10 cellular contexts compared by ENCODE assay signal in the genomic region with DNA sequence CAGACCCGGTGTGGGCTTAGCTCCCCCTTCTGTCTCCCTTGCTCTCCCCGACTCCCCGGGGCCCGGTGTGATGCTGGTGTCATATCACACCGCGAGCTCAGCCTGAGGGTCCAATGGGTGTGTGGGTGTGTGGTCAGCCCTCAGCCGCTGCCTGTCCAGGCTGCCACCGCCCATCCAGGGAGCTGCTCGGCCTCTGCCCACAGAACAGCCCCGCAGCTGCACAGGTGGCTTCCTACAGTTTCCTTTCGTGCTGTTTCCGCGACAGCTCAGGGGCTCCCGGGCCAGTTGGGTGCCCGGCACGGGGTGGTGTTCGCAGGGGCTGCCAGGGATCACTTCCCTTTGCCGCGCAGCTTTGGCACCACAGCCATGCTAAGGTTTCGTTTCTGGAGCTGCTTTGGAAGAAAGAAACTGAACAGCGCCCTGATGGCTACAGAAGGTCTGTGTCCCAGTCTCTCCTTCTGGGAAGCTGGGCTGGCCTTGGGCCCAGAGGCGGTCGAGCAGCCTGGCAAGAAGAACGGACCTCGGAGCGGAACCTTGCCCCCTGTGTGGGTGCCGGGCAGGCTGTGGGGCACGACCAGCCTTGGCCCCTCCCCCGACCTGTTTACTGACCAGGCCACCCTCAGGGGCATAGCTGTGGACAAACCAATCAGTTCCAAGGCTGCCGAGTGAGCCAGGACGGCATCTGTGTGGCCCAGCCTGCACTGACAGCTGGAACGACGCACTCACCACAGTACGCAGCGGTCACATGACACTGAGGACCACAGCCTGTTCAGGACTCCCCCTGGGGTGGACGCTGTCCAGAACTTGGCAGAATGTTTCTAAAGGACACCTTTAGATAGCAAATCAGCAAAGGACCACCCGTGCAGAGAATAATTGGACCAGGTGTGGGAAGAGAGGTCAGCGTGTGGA. TPM values are rescaled to one million over a fixed set of nuclear protein-coding genes. Genes with fewer than 3 reads are reported as not detected.
DNase-seq lines count a peak whose midpoint lies in the region; ATAC-seq and TF ChIP-seq lines count a peak whose summit lies in the region.
"Had no signal": no experiment of that assay in that cellular context is flagged by ENCODE, and none has a peak within 500 bp of the region (broad histone marks: within the 10 kb centered on the region; RNA-seq: fewer than 3 reads in every experiment).

No MANE protein-coding gene starts in this region.

- no peaks in the 10 kb centered on the region for H3K27me3 ChIP-seq in tibial artery

- H3K9me3 ChIP-seq in tibial artery, result no peaks in the 10 kb centered on the region

- peak overlapping the region; percentile 70 for H3K27ac Mint-ChIP-seq in activated CD4-positive, alpha-beta T cell treated with anti-CD3 and anti-CD28 coated beads, Interleukin-2, amount 10 ng/mL, durations not matched to agents 24 days and 14 days
- H3K27ac Mint-ChIP-seq in activated CD4-positive, alpha-beta T cell treated with anti-CD3 and anti-CD28 coated beads, Interleukin-2, amount 10 ng/mL, durations not matched to agents 7 days and 5 days, result no peak overlapping the region
- peak overlapping the region; percentile 50 for H3K27ac Mint-ChIP-seq in mesothelial cell of epicardium

- CTCF ChIA-PET in activated CD4-positive, alpha-beta T cell treated with anti-CD3 and anti-CD28 coated beads, Interleukin-2, amount 10 ng/mL, durations not matched to agents 7 days and 5 days (lab: Charles Lee), result interaction anchor here (0.7 to 1.5 kb wide), 6 partner anchors 16 to 112 kb away, joined by 3 to 5 read pairs (median 4); no protein-coding TSS in a partner anchor

- peaks cover 30% of the 10 kb centered on the region for H3K4me1 Mint-ChIP-seq in activated CD4-positive, alpha-beta T cell treated with anti-CD3 and anti-CD28 coated beads, Interleukin-2, amount 10 ng/mL, durations not matched to agents 24 days and 14 days
- H3K4me1 Mint-ChIP-seq in activated CD4-positive, alpha-beta T cell treated with anti-CD3 and anti-CD28 coated beads, Interleukin-2, amount 10 ng/mL, durations not matched to agents 7 days and 5 days, result peaks cover 31% of the 10 kb centered on the region
- peaks cover 19% of the 10 kb centered on the region for H3K4me1 Mint-ChIP-seq in mesothelial cell of epicardium

- peaks cover 37% of the 10 kb centered on the region for H3K36me3 Mint-ChIP-seq in activated CD4-positive, alpha-beta T cell treated with anti-CD3 and anti-CD28 coated beads, Interleukin-2, amount 10 ng/mL, durations not matched to agents 24 days and 14 days (ENCODE audit: low read depth)
- H3K36me3 Mint-ChIP-seq in activated CD4-positive, alpha-beta T cell treated with anti-CD3 and anti-CD28 coated beads, Interleukin-2, amount 10 ng/mL, durations not matched to agents 7 days and 5 days (ENCODE audit: low read depth), result peaks cover 17% of the 10 kb centered on the region
- H3K36me3 Mint-ChIP-seq in mesothelial cell of epicardium, result peaks cover 3% of the 10 kb centered on the region

- DNase-seq in activated CD4-positive, alpha-beta T cell treated with anti-CD3 and anti-CD28 coated beads, Interleukin-2, amount 10 ng/mL, durations not matched to agents 24 days and 14 days, result peak; percentile 60
- DNase-seq in activated CD4-positive, alpha-beta T cell treated with anti-CD3 and anti-CD28 coated beads, Interleukin-2, amount 10 ng/mL, durations not matched to agents 7 days and 5 days, result no peak
- DNase-seq in caudate nucleus (lab: John Stamatoyannopoulos, UW) (peak in 25 of 61 donors; percentile 22 to 78 (median 48)), mesothelial cell of epicardium (ENCODE audit: low spot score in 2 of 2, unreplicated experiment in 2 of 2) (no peak), tibial artery (peak; percentile 54 to 81), GDM1 (lab: John Stamatoyannopoulos, UW) (no peak)

- no peaks in the 10 kb centered on the region for H3K9me3 Mint-ChIP-seq in activated CD4-positive, alpha-beta T cell treated with anti-CD3 and anti-CD28 coated beads, Interleukin-2, amount 10 ng/mL, durations not matched to agents 24 days and 14 days
- H3K9me3 Mint-ChIP-seq in activated CD4-positive, alpha-beta T cell treated with anti-CD3 and anti-CD28 coated beads, Interleukin-2, amount 10 ng/mL, durations not matched to agents 7 days and 5 days, result no peaks in the 10 kb centered on the region
- no peaks in the 10 kb centered on the region for H3K9me3 Mint-ChIP-seq in mesothelial cell of epicardium

- peaks cover 17 to 26% (median 25%) of the 10 kb centered on the region in 3 donors for H3K36me3 ChIP-seq in tibial artery

- H3K27me3 Mint-ChIP-seq in activated CD4-positive, alpha-beta T cell treated with anti-CD3 and anti-CD28 coated beads, Interleukin-2, amount 10 ng/mL, durations not matched to agents 24 days and 14 days, result no peaks in the 10 kb centered on the region
- H3K27me3 Mint-ChIP-seq in activated CD4-positive, alpha-beta T cell treated with anti-CD3 and anti-CD28 coated beads, Interleukin-2, amount 10 ng/mL, durations not matched to agents 7 days and 5 days, result no peaks in the 10 kb centered on the region
- H3K27me3 Mint-ChIP-seq in mesothelial cell of epicardium (ENCODE audit: low read depth), result peaks cover 9% of the 10 kb centered on the region

- H3K27ac ChIP-seq in caudate nucleus (ENCODE audit: low read depth, low read length) (peak overlapping the region; percentile 90), tibial artery (peak overlapping the region; percentile 88 to 89)
- H3K27ac ChIP-seq: C4-2B had no signal

- peak overlapping the region in 1 of 2 donors; percentile 27 for H3K4me3 ChIP-seq in tibial artery

- no peak for ATAC-seq in HG03432 (IDR thresholded peaks at IDR 0.05; ENCODE audit: unreplicated experiment)
- ATAC-seq in GM19452 (IDR thresholded peaks at IDR 0.05; ENCODE audit: unreplicated experiment), result no peak

- intact Hi-C loops in activated CD4-positive, alpha-beta T cell treated with anti-CD3 and anti-CD28 coated beads, Interleukin-2, amount 10 ng/mL, durations not matched to agents 24 days and 14 days (cut with micrococcal nuclease), result no loop called here
- intact Hi-C loops in tibial artery (cut with DNase I; ENCODE audit: low total_unique reads), result loop anchor here (10.0 kb wide), 1 partner anchor 337 kb away; the partner anchor contains the start of gene PLXNB2

- POLR2A ChIA-PET in activated CD4-positive, alpha-beta T cell treated with anti-CD3 and anti-CD28 coated beads, Interleukin-2, amount 10 ng/mL, durations not matched to agents 7 days and 5 days (lab: Charles Lee), result no interaction called here

- H3K4me1 ChIP-seq in tibial artery, result peaks cover 7 to 75% (median 57%) of the 10 kb centered on the region in 4 donors

- peak overlapping the region; percentile 21 for H3K4me3 Mint-ChIP-seq in activated CD4-positive, alpha-beta T cell treated with anti-CD3 and anti-CD28 coated beads, Interleukin-2, amount 10 ng/mL, durations not matched to agents 24 days and 14 days
- no peak overlapping the region for H3K4me3 Mint-ChIP-seq in activated CD4-positive, alpha-beta T cell treated with anti-CD3 and anti-CD28 coated beads, Interleukin-2, amount 10 ng/mL, durations not matched to agents 7 days and 5 days
- no peak overlapping the region for H3K4me3 Mint-ChIP-seq in mesothelial cell of epicardium

- TF ChIP-seq CTCF in mesothelial cell of epicardium (IDR thresholded peaks at IDR 0.05; ENCODE audit: unreplicated experiment), result no peak
- TF ChIP-seq CTCF in tibial artery (IDR thresholded peaks at IDR 0.05), result no peak

RNA-seq across cellular contexts. Expression of gene PIM3, which starts 7.0 kb away (rescaled TPM):
- 302 and 304 TPM in 2 replicates for total RNA-seq in activated CD4-positive, alpha-beta T cell treated with anti-CD3 and anti-CD28 coated beads, Interleukin-2, amount 10 ng/mL, durations not matched to agents 24 days and 14 days
- 10 to 100 TPM; 39.7 to 44.7 TPM for total RNA-seq in activated CD4-positive, alpha-beta T cell treated with anti-CD3 and anti-CD28 coated beads, Interleukin-2, amount 10 ng/mL, durations not matched to agents 7 days and 5 days
- 57.5 to 62.5 TPM (median 59.8 TPM) in 3 replicates for total RNA-seq in mesothelial cell of epicardium

RNA-seq across cellular contexts. Expression of gene IL17REL, which starts 45.0 kb away (rescaled TPM):
- total RNA-seq in activated CD4-positive, alpha-beta T cell treated with anti-CD3 and anti-CD28 coated beads, Interleukin-2, amount 10 ng/mL, durations not matched to agents 24 days and 14 days, result 0.09 and 0.14 TPM in 2 replicates
- not detected for total RNA-seq in activated CD4-positive, alpha-beta T cell treated with anti-CD3 and anti-CD28 coated beads, Interleukin-2, amount 10 ng/mL, durations not matched to agents 7 days and 5 days
- total RNA-seq in mesothelial cell of epicardium, result 0.29 to 0.31 TPM (median 0.31 TPM) in 3 replicates
- total RNA-seq: RPMI7951 had no signal

RNA-seq across cellular contexts. Expression of gene CRELD2, which starts 49.2 kb away (rescaled TPM):
- total RNA-seq in activated CD4-positive, alpha-beta T cell treated with anti-CD3 and anti-CD28 coated beads, Interleukin-2, amount 10 ng/mL, durations not matched to agents 24 days and 14 days, result 46.8 and 47.4 TPM in 2 replicates
- 10 to 100 TPM; 42.4 to 47.9 TPM for total RNA-seq in activated CD4-positive, alpha-beta T cell treated with anti-CD3 and anti-CD28 coated beads, Interleukin-2, amount 10 ng/mL, durations not matched to agents 7 days and 5 days
- total RNA-seq in mesothelial cell of epicardium, result 41.4 to 42.2 TPM (median 41.9 TPM) in 3 replicates

RNA-seq across cellular contexts. Expression of gene ALG12, which starts 49.3 kb away (rescaled TPM):
- 13.8 and 17.9 TPM in 2 replicates for total RNA-seq in activated CD4-positive, alpha-beta T cell treated with anti-CD3 and anti-CD28 coated beads, Interleukin-2, amount 10 ng/mL, durations not matched to agents 24 days and 14 days
- 10 to 100 TPM; 21.4 to 28.5 TPM for total RNA-seq in activated CD4-positive, alpha-beta T cell treated with anti-CD3 and anti-CD28 coated beads, Interleukin-2, amount 10 ng/mL, durations not matched to agents 7 days and 5 days
- total RNA-seq in mesothelial cell of epicardium, result 26.4 to 30.9 TPM (median 26.8 TPM) in 3 replicates

Comparison
In these comparisons a context has a peak if more than half of its experiments do, and no peak if none do; other contexts are left out.
1. DNase-seq: peak in activated CD4-positive, alpha-beta T cell treated with anti-CD3 and anti-CD28 coated beads, Interleukin-2, amount 10 ng/mL, durations not matched to agents 24 days and 14 days (single experiment) and tibial artery (2 of 2); none in activated CD4-positive, alpha-beta T cell treated with anti-CD3 and anti-CD28 coated beads, Interleukin-2, amount 10 ng/mL, durations not matched to agents 7 days and 5 days (single experiment), mesothelial cell of epicardium (0 of 2) and GDM1 (single experiment).